1 cellular context compared by ENCODE assay signal in genomic region chr6:109441069-109441816, GRCh38.
TF ChIP-seq lines count a peak whose summit lies in the region.

No MANE protein-coding gene starts in this region.

TF ChIP-seq in K562, 482 proteins besides CTCF, POLR2A, EP300 and RAD21 (continued from another document and continues in another):
- TF ChIP-seq ZNF449 (CRISPR knock-in tag; IDR thresholded peaks at IDR 0.05) (no peak), AFF4 (CRISPR knock-in tag; IDR thresholded peaks at IDR 0.05) (no peak), RBM14 (IDR thresholded peaks at IDR 0.05; ENCODE audit: borderline replicate concordance, insufficient read depth, low read depth, low read length) (no peak), STAT5A (IDR thresholded peaks at IDR 0.05; ENCODE audit: borderline replicate concordance, low read length) (no peak), HBP1 (CRISPR knock-in tag; IDR thresholded peaks at IDR 0.05) (no peak), NONO (IDR thresholded peaks at IDR 0.05; ENCODE audit: low read depth in 2 of 2, low read length in 1 of 2) (no peak), RBFOX2 (IDR thresholded peaks at IDR 0.05; ENCODE audit: low read depth, low read length) (peak; percentile 58), SP2 (IDR thresholded peaks at IDR 0.05; ENCODE audit: extremely low read depth, low read depth, low read length, poor library complexity, severe bottlenecking) (no peak), ZBTB43 (CRISPR knock-in tag; IDR thresholded peaks at IDR 0.05) (0 out of 2 replicates have a peak, but pooled peaks have one; percentile 40), ZSCAN32 (CRISPR knock-in tag; IDR thresholded peaks at IDR 0.05) (no peak), ZFP36 (IDR thresholded peaks at IDR 0.05; ENCODE audit: low read depth, low read length, partially characterized antibody) (no peak), ZBTB26 (CRISPR knock-in tag; IDR thresholded peaks at IDR 0.05) (no peak), ZNF507 (tag; conservative IDR thresholded peaks at IDR 0.05) (no peak), MTF1 (CRISPR knock-in tag; IDR thresholded peaks at IDR 0.05; ENCODE audit: borderline replicate concordance) (no peak), C11orf30 (IDR thresholded peaks at IDR 0.05; ENCODE audit: low read depth) (no peak), HNRNPLL (IDR thresholded peaks at IDR 0.05; ENCODE audit: low read depth, low read length, poor library complexity, severe bottlenecking) (peak; percentile 77), DLX4 (CRISPR knock-in tag; IDR thresholded peaks at IDR 0.05) (no peak), NELFE (IDR thresholded peaks at IDR 0.05; ENCODE audit: insufficient read depth, insufficient read length) (no peak), ETV1 (tag; conservative IDR thresholded peaks at IDR 0.05; ENCODE audit: low read depth) (no peak), KAT7 (CRISPR knock-in tag; IDR thresholded peaks at IDR 0.05; ENCODE audit: borderline replicate concordance) (peak; percentile 41; the same call in 1 of the 2 replicates), KAT8 (IDR thresholded peaks at IDR 0.05; ENCODE audit: low read depth) (no peak), PPARD (CRISPR knock-in tag; IDR thresholded peaks at IDR 0.05) (no peak), CC2D1A (IDR thresholded peaks at IDR 0.05) (no peak), TAF15 (IDR thresholded peaks at IDR 0.05; ENCODE audit: low read depth, low read length) (no peak), CHD1 (IDR thresholded peaks at IDR 0.05; ENCODE audit: low read length) (peak; percentile 54), GATAD2A (IDR thresholded peaks at IDR 0.05) (no peak), COPS2 (conservative IDR thresholded peaks at IDR 0.05) (no peak), ZKSCAN3 (CRISPR knock-in tag; IDR thresholded peaks at IDR 0.05) (no peak), MTA1 (IDR thresholded peaks at IDR 0.05; ENCODE audit: borderline replicate concordance) (no peak), ELK3 (CRISPR knock-in tag; IDR thresholded peaks at IDR 0.05) (no peak), SAP30 (IDR thresholded peaks at IDR 0.05; ENCODE audit: borderline replicate concordance, insufficient read depth, low read depth, low read length, poor library complexity, severe bottlenecking) (peak; percentile 55), CHAMP1 (IDR thresholded peaks at IDR 0.05) (no peak), ZNF263 (CRISPR knock-in tag; IDR thresholded peaks at IDR 0.05; ENCODE audit: borderline replicate concordance) (peak; percentile 63), ZNF347 (CRISPR knock-in tag; IDR thresholded peaks at IDR 0.05; ENCODE audit: low read depth) (no peak), RFX7 (CRISPR knock-in tag; IDR thresholded peaks at IDR 0.05) (no peak), ZNF146 (CRISPR knock-in tag; IDR thresholded peaks at IDR 0.05; ENCODE audit: unreplicated experiment) (no peak), THRA (IDR thresholded peaks at IDR 0.05) (no peak), FUS (optimal IDR thresholded peaks at IDR 0.05; ENCODE audit: low read depth, low read length) (no peak), ETV5 (CRISPR knock-in tag; IDR thresholded peaks at IDR 0.05; ENCODE audit: low read depth) (no peak), TSC22D4 (tag; IDR thresholded peaks at IDR 0.05) (no peak), ELF1 (tag; IDR thresholded peaks at IDR 0.05) (peak; percentile 53; the same call in 1 of the 2 replicates), MAFG (tag; conservative IDR thresholded peaks at IDR 0.05) (no peak), ZNF764 (CRISPR knock-in tag; IDR thresholded peaks at IDR 0.05; ENCODE audit: low read depth) (no peak), ARID3B (CRISPR knock-in tag; IDR thresholded peaks at IDR 0.05; ENCODE audit: borderline replicate concordance) (no peak), TOE1 (IDR thresholded peaks at IDR 0.05; ENCODE audit: borderline replicate concordance) (no peak), TOE1 (CRISPR knock-in tag; IDR thresholded peaks at IDR 0.05; ENCODE audit: borderline replicate concordance, low read depth) (no peak), CEBPG (CRISPR knock-in tag; IDR thresholded peaks at IDR 0.05) (no peak), CEBPG (tag; conservative IDR thresholded peaks at IDR 0.05 in 1 of 2, IDR thresholded peaks at IDR 0.05 in 1 of 2) (no peak), ZNF316 (IDR thresholded peaks at IDR 0.05) (no peak), HEY1 (CRISPR knock-in tag; IDR thresholded peaks at IDR 0.05; ENCODE audit: borderline replicate concordance) (no peak), BCL6 (CRISPR knock-in tag; IDR thresholded peaks at IDR 0.05) (no peak), U2AF2 (optimal IDR thresholded peaks at IDR 0.05; ENCODE audit: low read depth, low read length) (no peak), NRF1 (conservative IDR thresholded peaks at IDR 0.05 in 1 of 2, IDR thresholded peaks at IDR 0.05 in 1 of 2) (peak in 1 of 2 experiments; percentile 2; a peak in 2 of 4 replicates), SETDB1 (IDR thresholded peaks at IDR 0.05; ENCODE audit: low read length) (no peak), TAF7 (tag; IDR thresholded peaks at IDR 0.05) (0 out of 2 replicates have a peak, but pooled peaks have one; percentile 17), SMARCA5 (IDR thresholded peaks at IDR 0.05) (0 out of 2 replicates have a peak, but pooled peaks have one; percentile 34), ZNF444 (CRISPR knock-in tag; IDR thresholded peaks at IDR 0.05) (no peak), NR2C2 (CRISPR knock-in tag; IDR thresholded peaks at IDR 0.05) (peak; percentile 67; the same call in 1 of the 2 replicates), NR2C2 (tag; IDR thresholded peaks at IDR 0.05) (no peak)
